ENCODE assay signal across 8 cellular contexts in genomic region chr16:1612320-1613111, GRCh38. TPM values are rescaled to one million over a fixed set of nuclear protein-coding genes. Genes with fewer than 3 reads are reported as not detected.
DNase-seq lines count a peak whose midpoint lies in the region; ATAC-seq and TF ChIP-seq lines count a peak whose summit lies in the region.

A gene with protein sequence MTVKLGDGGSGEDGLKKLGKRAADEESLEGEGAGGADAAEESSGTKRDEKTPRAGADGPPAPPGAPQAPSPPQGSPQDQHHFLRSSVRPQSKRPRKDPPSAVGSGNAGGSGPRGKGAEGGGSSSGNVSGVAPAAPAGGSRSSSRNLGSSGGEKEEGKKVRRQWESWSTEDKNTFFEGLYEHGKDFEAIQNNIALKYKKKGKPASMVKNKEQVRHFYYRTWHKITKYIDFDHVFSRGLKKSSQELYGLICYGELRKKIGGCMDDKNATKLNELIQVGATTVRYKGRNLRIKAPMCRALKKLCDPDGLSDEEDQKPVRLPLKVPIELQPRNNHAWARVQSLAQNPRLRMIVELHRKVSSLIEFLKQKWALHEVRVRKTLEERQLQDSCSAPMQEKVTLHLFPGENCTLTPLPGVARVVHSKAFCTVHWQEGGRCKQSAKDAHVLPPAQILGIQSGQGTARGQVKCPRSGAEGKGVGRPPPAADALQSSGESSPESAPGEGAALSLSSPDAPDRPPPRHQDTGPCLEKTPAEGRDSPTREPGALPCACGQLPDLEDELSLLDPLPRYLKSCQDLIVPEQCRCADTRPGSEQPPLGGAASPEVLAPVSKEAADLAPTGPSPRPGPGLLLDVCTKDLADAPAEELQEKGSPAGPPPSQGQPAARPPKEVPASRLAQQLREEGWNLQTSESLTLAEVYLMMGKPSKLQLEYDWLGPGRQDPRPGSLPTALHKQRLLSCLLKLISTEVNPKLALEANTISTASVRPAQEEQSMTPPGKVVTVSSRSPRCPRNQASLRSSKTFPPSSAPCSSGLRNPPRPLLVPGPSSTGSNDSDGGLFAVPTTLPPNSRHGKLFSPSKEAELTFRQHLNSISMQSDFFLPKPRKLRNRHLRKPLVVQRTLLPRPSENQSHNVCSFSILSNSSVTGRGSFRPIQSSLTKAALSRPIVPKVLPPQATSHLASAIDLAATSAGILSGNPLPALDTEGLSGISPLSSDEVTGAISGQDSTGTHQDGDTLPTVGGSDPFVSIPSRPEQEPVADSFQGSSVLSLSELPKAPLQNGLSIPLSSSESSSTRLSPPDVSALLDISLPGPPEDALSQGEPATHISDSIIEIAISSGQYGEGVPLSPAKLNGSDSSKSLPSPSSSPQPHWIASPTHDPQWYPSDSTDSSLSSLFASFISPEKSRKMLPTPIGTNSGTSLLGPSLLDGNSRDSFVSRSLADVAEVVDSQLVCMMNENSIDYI (N-terminal part only) (plus strand): TSS chr16:1612360. CDS start chr16:1614640, 2,280 bp downstream.

- TF ChIP-seq CTCF in HL-60 (IDR thresholded peaks at IDR 0.05; ENCODE audit: insufficient read depth, low read length) (no peak), cardiac muscle cell (IDR thresholded peaks at IDR 0.05; ENCODE audit: low read depth, low read length) (no peak), prostate gland (IDR thresholded peaks at IDR 0.05) (peak in 1 of 4 experiments; percentile 14)

- intact Hi-C loops in prostate gland (cut with DNase I), result loop anchor here (5.0 to 10.0 kb wide), 5 partner anchors 80 to 198 kb away; partner anchors contain the start of genes CLCN7, MAPK8IP3, TELO2 and TMEM204

- H3K4me3 ChIP-seq in HL-60 (replicated peaks; ENCODE audit: insufficient read depth, low read length) (peak within 1 kb of the TSS; percentile 84), cardiac muscle cell (peak within 1 kb of the TSS; percentile 77), prostate gland (peak within 1 kb of the TSS; percentile 77 to 84)

- no peaks in the 10 kb centered on the region for H3K9me3 ChIP-seq in cardiac muscle cell (ENCODE audit: low read depth)
- no peaks in the 10 kb centered on the region for H3K9me3 ChIP-seq in prostate gland

- DNase-seq in activated naive CD4-positive, alpha-beta T cell treated with Interleukin-2 at 50 U/mL for 16 hours, result peak; percentile 25
- DNase-seq in activated naive CD4-positive, alpha-beta T cell (lab: John Stamatoyannopoulos, UW), result no peak
- peak in 1 of 2 experiments; percentile 26 for DNase-seq in HL-60 (ENCODE audit: low read depth in 1 of 2, low spot score in 1 of 2)
- peak; percentile 65 for DNase-seq in activated CD8-positive, alpha-beta memory T cell treated with anti-CD3 and anti-CD28 coated beads, Interleukin-2, amount 50 U/mL, for 48 hours
- peak in 1 of 2 donors; percentile 8 for DNase-seq in cardiac muscle cell (ENCODE audit: low read depth in 1 of 2, low spot score in 1 of 2)
- DNase-seq in prostate gland (ENCODE audit: low spot score), result no peak

- H3K27ac ChIP-seq in HL-60 (replicated peaks) (peak within 1 kb of the TSS; percentile 79), cardiac muscle cell (peak within 1 kb of the TSS; percentile 62), prostate gland (peak within 1 kb of the TSS; percentile 81 to 83)

- peaks cover 24% of the 10 kb centered on the region for H3K4me1 ChIP-seq in cardiac muscle cell (ENCODE audit: low read depth)
- peaks cover 9% of the 10 kb centered on the region for H3K4me1 ChIP-seq in prostate gland (replicated peaks)

- peak; percentile 51 for TF ChIP-seq POLR2A in prostate gland (IDR thresholded peaks at IDR 0.05)

- no peak for ATAC-seq in GM21526 (IDR thresholded peaks at IDR 0.05; ENCODE audit: low FRiP score, unreplicated experiment)
- no peak for ATAC-seq in GM21825 (IDR thresholded peaks at IDR 0.05; ENCODE audit: unreplicated experiment)

- H3K27me3 ChIP-seq in HL-60 (ENCODE audit: insufficient read depth, poor library complexity, severe bottlenecking), result no peaks in the 10 kb centered on the region
- H3K27me3 ChIP-seq in cardiac muscle cell, result no peaks in the 10 kb centered on the region
- H3K27me3 ChIP-seq in prostate gland (replicated peaks; ENCODE audit: insufficient read depth), result no peaks in the 10 kb centered on the region

- under 1% methylated on average over 48 of the region's 101 CpGs for WGBS in prostate gland

- peaks cover 5% of the 10 kb centered on the region for H3K36me3 ChIP-seq in cardiac muscle cell
- H3K36me3 ChIP-seq in prostate gland, result no peaks in the 10 kb centered on the region

RNA-seq across cellular contexts. Expression of the gene that starts here (rescaled TPM):
- total RNA-seq in cardiac muscle cell, result 13.1 and 15.3 TPM in 2 replicates
- polyA plus RNA-seq in cardiac muscle cell, result 7.7 and 10.3 TPM in 2 replicates
- 10 to 100 TPM; 12.7 to 36.0 TPM for total RNA-seq in prostate gland

Comparison
In these comparisons a context has a peak if more than half of its experiments do, and no peak if none do; other contexts are left out.
1. DNase-seq: peak in activated naive CD4-positive, alpha-beta T cell treated with Interleukin-2 at 50 U/mL for 16 hours (single experiment) and activated CD8-positive, alpha-beta memory T cell treated with anti-CD3 and anti-CD28 coated beads, Interleukin-2, amount 50 U/mL, for 48 hours (single experiment); none in activated naive CD4-positive, alpha-beta T cell (0 of 4) and prostate gland (single experiment).
2. Peak in every context shown above with its lines, with median percentiles within 50 percentile points of each other: H3K27ac ChIP-seq and H3K4me3 ChIP-seq.